9 cellular contexts compared by ENCODE assay signal in the genomic region with DNA sequence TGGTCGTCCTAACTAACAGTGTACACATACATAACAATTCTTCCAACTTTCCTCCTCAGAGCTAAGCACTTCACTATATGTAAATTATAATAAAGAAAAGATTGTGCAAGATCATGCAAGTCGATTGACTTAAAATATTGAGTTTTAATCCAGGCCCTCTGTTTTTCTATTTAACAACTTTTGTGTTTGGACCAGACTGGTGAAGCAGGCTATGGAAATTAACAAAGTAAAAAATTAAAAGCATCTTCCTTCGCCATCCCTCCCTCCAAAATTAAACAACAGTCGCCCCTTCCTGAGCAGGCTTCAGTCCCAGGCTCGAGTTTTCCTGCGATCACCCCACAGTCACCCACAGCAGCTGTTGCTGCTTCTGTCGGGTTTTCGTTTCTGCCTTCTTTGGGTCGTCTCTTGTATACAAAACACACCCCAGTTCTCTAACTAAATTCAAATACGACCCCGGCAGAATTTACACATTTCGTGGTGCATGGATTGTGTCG. TPM values are rescaled to one million over a fixed set of nuclear protein-coding genes. Genes with fewer than 3 reads are reported as not detected.
DNase-seq lines count a peak whose midpoint lies in the region; ATAC-seq and TF ChIP-seq lines count a peak whose summit lies in the region.
"Had no signal": no experiment of that assay in that cellular context is flagged by ENCODE, and none has a peak within 500 bp of the region (broad histone marks: within the 10 kb centered on the region; RNA-seq: fewer than 3 reads in every experiment).

No MANE protein-coding gene starts in this region.

- H3K4me3 ChIP-seq in astrocyte of the spinal cord (ENCODE audit: low read depth, low read length) (peak overlapping the region; percentile 34), mononuclear cell (ENCODE audit: low read length) (peak overlapping the region; percentile 42), upper lobe of left lung (peak overlapping the region; percentile 27 to 73 (median 52))

- H3K27me3 ChIP-seq in mononuclear cell (ENCODE audit: insufficient read depth, low read length) (peaks cover 86% of the 10 kb centered on the region), upper lobe of left lung (peaks cover 0 to 71% (median 46%) of the 10 kb centered on the region in 4 donors)

- 12 to 13% methylated on average over 13 of the region's 13 CpGs for WGBS in upper lobe of left lung, 2 donors

- no peak overlapping the region for H3K27ac ChIP-seq in upper lobe of left lung

- ATAC-seq in upper lobe of left lung (ENCODE audit: low FRiP score in 2 of 2) (no peak), HG02571 (IDR thresholded peaks at IDR 0.05; ENCODE audit: unreplicated experiment) (no peak), HG03108 (IDR thresholded peaks at IDR 0.05; ENCODE audit: unreplicated experiment) (no peak)

- H3K4me1 ChIP-seq in mononuclear cell (ENCODE audit: insufficient read depth, low read length), result peaks cover 22% of the 10 kb centered on the region
- peaks cover 28 to 43% (median 34%) of the 10 kb centered on the region in 4 donors for H3K4me1 ChIP-seq in upper lobe of left lung

- peaks cover 64% of the 10 kb centered on the region for H3K27me3 Mint-ChIP-seq in activated naive CD4-positive, alpha-beta T cell treated with anti-CD3 and anti-CD28 coated beads, Interleukin-2, amount 50 U/mL, for 24 hours

- H3K4me3 Mint-ChIP-seq in activated naive CD4-positive, alpha-beta T cell treated with anti-CD3 and anti-CD28 coated beads, Interleukin-2, amount 50 U/mL, for 24 hours, result peak overlapping the region; percentile 86

- H3K36me3 ChIP-seq in upper lobe of left lung, result no peaks in the 10 kb centered on the region

- in situ Hi-C loops in astrocyte of the spinal cord (cut with HindIII; ENCODE audit: low sequenced_read_pairs), result no loop called here

- no peak overlapping the region for H3K27ac Mint-ChIP-seq in activated naive CD4-positive, alpha-beta T cell treated with anti-CD3 and anti-CD28 coated beads, Interleukin-2, amount 50 U/mL, for 24 hours

- no peaks in the 10 kb centered on the region for H3K9me3 Mint-ChIP-seq in activated naive CD4-positive, alpha-beta T cell treated with anti-CD3 and anti-CD28 coated beads, Interleukin-2, amount 50 U/mL, for 24 hours

- no peak for TF ChIP-seq EP300 in upper lobe of left lung (IDR thresholded peaks at IDR 0.05)

- no peak for TF ChIP-seq POLR2A in upper lobe of left lung (IDR thresholded peaks at IDR 0.05)

- H3K9me3 ChIP-seq in mononuclear cell (ENCODE audit: low read depth, low read length), result no peaks in the 10 kb centered on the region
- no peaks in the 10 kb centered on the region for H3K9me3 ChIP-seq in upper lobe of left lung

- TF ChIP-seq CTCF in astrocyte of the spinal cord (IDR thresholded peaks at IDR 0.05; ENCODE audit: low read depth, low read length) (no peak), upper lobe of left lung (IDR thresholded peaks at IDR 0.05) (no peak)

- DNase-seq in activated naive CD4-positive, alpha-beta T cell treated with anti-CD3 and anti-CD28 coated beads, Interleukin-2, amount 50 U/mL, for 16 hours, result no peak
- DNase-seq in astrocyte of the spinal cord (ENCODE audit: low read depth, low spot score) (no peak), upper lobe of left lung (no peak), NCI-H1436 (lab: John Stamatoyannopoulos, UW) (no peak)
- DNase-seq: occipital lobe had no signal

- H3K36me3 Mint-ChIP-seq in activated naive CD4-positive, alpha-beta T cell treated with anti-CD3 and anti-CD28 coated beads, Interleukin-2, amount 50 U/mL, for 24 hours, result no peaks in the 10 kb centered on the region

- H3K4me1 Mint-ChIP-seq in activated naive CD4-positive, alpha-beta T cell treated with anti-CD3 and anti-CD28 coated beads, Interleukin-2, amount 50 U/mL, for 24 hours, result peaks cover 28% of the 10 kb centered on the region

RNA-seq across cellular contexts. Expression of a gene that starts 4.7 kb away (rescaled TPM):
- not detected for total RNA-seq in mononuclear cell
- not detected for total RNA-seq in upper lobe of left lung
